ENCODE assay signal across 18 cellular contexts in the genomic region with DNA sequence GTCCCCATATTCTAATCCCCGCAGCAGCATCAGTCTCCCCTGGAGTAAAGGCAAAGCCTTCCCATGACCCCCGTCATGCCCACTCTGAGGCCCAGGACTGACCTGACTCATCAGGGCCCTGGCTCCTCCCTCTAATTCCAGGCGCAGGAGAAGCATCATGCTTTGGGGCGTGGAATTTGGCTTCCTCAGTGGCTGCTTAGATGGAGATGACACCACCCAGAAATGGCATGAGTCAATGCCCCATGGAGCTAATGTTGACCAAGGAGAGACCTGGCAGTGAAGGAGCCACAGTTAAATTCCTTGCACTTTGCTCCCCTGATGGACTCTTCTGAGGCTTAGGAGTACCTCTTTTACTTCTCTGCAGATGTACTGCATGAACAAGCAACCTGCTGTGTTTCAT.
DNase-seq lines count a peak whose midpoint lies in the region; TF ChIP-seq lines count a peak whose summit lies in the region.
"Had no signal": no experiment of that assay in that cellular context is flagged by ENCODE, and none has a peak within 500 bp of the region (broad histone marks: within the 10 kb centered on the region; RNA-seq: fewer than 3 reads in every experiment).

No MANE protein-coding gene starts in this region.

- intact Hi-C loops in mammary epithelial cell (cut with micrococcal nuclease) (no loop called here), tibial artery (cut with DNase I; ENCODE audit: low total_unique reads) (no loop called here)

- H3K36me3 ChIP-seq in mammary epithelial cell (ENCODE audit: insufficient read depth, low read length) (no peaks in the 10 kb centered on the region), osteoblast (ENCODE audit: insufficient read depth, low read length) (no peaks in the 10 kb centered on the region), tibial artery (no peaks in the 10 kb centered on the region), suprapubic skin (no peaks in the 10 kb centered on the region)

- H3K79me2 ChIP-seq in mammary epithelial cell (ENCODE audit: insufficient read depth, low read length) (no peaks in the 10 kb centered on the region), osteoblast (ENCODE audit: insufficient read depth, low read length) (no peaks in the 10 kb centered on the region)

- dilution Hi-C loops in mammary epithelial cell (cut with HindIII; ENCODE audit: low sequenced_read_pairs) = no loop called here

- no peak overlapping the region for H2AFZ ChIP-seq in mammary epithelial cell (ENCODE audit: low read depth, low read length)
- H2AFZ ChIP-seq in osteoblast (ENCODE audit: low read length) = no peak overlapping the region

- TF ChIP-seq POLR2A in suprapubic skin (IDR thresholded peaks at IDR 0.05) = no peak

- no peak for TF ChIP-seq EP300 in suprapubic skin (IDR thresholded peaks at IDR 0.05)

- H3K4me2 ChIP-seq in mammary epithelial cell (ENCODE audit: insufficient read depth, low read depth, low read length) = no peak overlapping the region
- peak overlapping the region; percentile 31 for H3K4me2 ChIP-seq in osteoblast (ENCODE audit: insufficient read depth, low read length)

- CTCF ChIA-PET in mammary epithelial cell (lab: Charles Lee; ENCODE audit: low non-redundant PET) = no interaction called here

- H3K9ac ChIP-seq in mammary epithelial cell (ENCODE audit: insufficient read depth, low read length) = no peak overlapping the region

- H4K20me1 ChIP-seq in mammary epithelial cell (ENCODE audit: insufficient read depth, low read length) = no peaks in the 10 kb centered on the region
- H4K20me1 ChIP-seq in osteoblast (ENCODE audit: insufficient read depth, low read length) = no peaks in the 10 kb centered on the region

- no peak overlapping the region for H3K4me3 ChIP-seq in mammary epithelial cell (replicated peaks in 1 of 3; ENCODE audit: insufficient read depth in 1 of 3, low read depth in 2 of 3, low read length in 3 of 3)
- no peak overlapping the region for H3K4me3 ChIP-seq in osteoblast (ENCODE audit: insufficient read depth, low read length)
- H3K4me3 ChIP-seq in tibial artery = no peak overlapping the region
- H3K4me3 ChIP-seq in suprapubic skin = no peak overlapping the region

- TF ChIP-seq CTCF in mammary epithelial cell (conservative IDR thresholded peaks at IDR 0.05 in 1 of 2, IDR thresholded peaks at IDR 0.05 in 1 of 2; ENCODE audit: extremely low read depth in 1 of 2, insufficient read depth in 1 of 2, low read depth in 1 of 2, low read length in 2 of 2) (no peak), osteoblast (IDR thresholded peaks at IDR 0.05; ENCODE audit: extremely low read depth, low read depth, low read length) (no peak), tibial artery (IDR thresholded peaks at IDR 0.05) (no peak), suprapubic skin (IDR thresholded peaks at IDR 0.05) (no peak)

- WGBS in mammary epithelial cell (ENCODE audit: low coverage, missing lambda C conversion rate) = 82% methylated on average over 4 of the region's 4 CpGs
- whole genome bisulfite sequencing in suprapubic skin = 86% methylated on average over 3 of the region's 4 CpGs

- BruUV-seq in mammary epithelial cell (replicated peaks; lab: Mats Ljungman, UMichigan) = no TSS peak

- no peaks in the 10 kb centered on the region for H3K27me3 ChIP-seq in mammary epithelial cell (ENCODE audit: insufficient read depth, low read length)
- H3K27me3 ChIP-seq in osteoblast (ENCODE audit: insufficient read depth, low read length) = no peaks in the 10 kb centered on the region
- H3K27me3 ChIP-seq in tibial artery = no peaks in the 10 kb centered on the region
- no peaks in the 10 kb centered on the region for H3K27me3 ChIP-seq in suprapubic skin

- in situ Hi-C loops in mammary epithelial cell (cut with MboI; ENCODE audit: low sequenced_read_pairs in 2 of 2) = no loop called here

- H3K27ac ChIP-seq in mammary epithelial cell (ENCODE audit: insufficient read depth, low read depth, low read length) (no peak overlapping the region), osteoblast (ENCODE audit: low read depth, low read length) (peak overlapping the region; percentile 49), tibial artery (no peak overlapping the region), suprapubic skin (no peak overlapping the region)

- H3K9me3 ChIP-seq in mammary epithelial cell (replicated peaks; ENCODE audit: insufficient read depth, low read length) (no peaks in the 10 kb centered on the region), osteoblast (ENCODE audit: low read depth, low read length) (no peaks in the 10 kb centered on the region), tibial artery (peaks cover 0 to 4% (median 0%) of the 10 kb centered on the region in 3 donors), suprapubic skin (no peaks in the 10 kb centered on the region)

- H3K4me1 ChIP-seq in mammary epithelial cell (ENCODE audit: insufficient read depth, low read length) = peaks cover 3% of the 10 kb centered on the region
- peaks cover 20% of the 10 kb centered on the region for H3K4me1 ChIP-seq in osteoblast (ENCODE audit: insufficient read depth, low read length)
- H3K4me1 ChIP-seq in tibial artery = no peaks in the 10 kb centered on the region
- peaks cover 4% of the 10 kb centered on the region for H3K4me1 ChIP-seq in suprapubic skin

- DNase-seq in EH (ENCODE audit: low read depth) (peak; percentile 87), LoVo (ENCODE audit: low spot score) (peak; percentile 21), mammary epithelial cell (peak; percentile 40), osteoblast (ENCODE audit: insufficient read length, low spot score, missing footprints) (peak; percentile 37), DMS 273 treated with DMSO at 0.1 percent for 48 hours (lab: John Stamatoyannopoulos, UW) (no peak), tibial artery (no peak), DMS79 (lab: John Stamatoyannopoulos, UW) (no peak), suprapubic skin (ENCODE audit: low spot score in 2 of 2) (no peak)
- DNase-seq: activated CD4-positive, alpha-beta T cell treated with anti-CD3 and anti-CD28 coated beads for 48 hours; activated T-cell treated with anti-CD3 and anti-CD28 coated beads for 4 hours; CD4-positive, CD25-positive, alpha-beta regulatory T cell; cerebellar nuclear complex; left colon; MM.1S; NCI-H2081 treated with DMSO at 0.1 percent for 48 hours; NCI-H82; stimulated activated naive CD4-positive, alpha-beta T cell treated with Interleukin-2 at 50 U/mL for 16 hours; T-helper 2 cell had no signal

Comparison
In these comparisons a context has a peak if more than half of its experiments do, and no peak if none do; other contexts are left out.
1. DNase-seq: peak in EH (single experiment), LoVo (single experiment), mammary epithelial cell (single experiment) and osteoblast (single experiment); none in DMS 273 treated with DMSO at 0.1 percent for 48 hours (single experiment), tibial artery (0 of 2), DMS79 (single experiment) and suprapubic skin (0 of 2).